Comparison of ENCODE assay signal across 24 cellular contexts in the genomic region with DNA sequence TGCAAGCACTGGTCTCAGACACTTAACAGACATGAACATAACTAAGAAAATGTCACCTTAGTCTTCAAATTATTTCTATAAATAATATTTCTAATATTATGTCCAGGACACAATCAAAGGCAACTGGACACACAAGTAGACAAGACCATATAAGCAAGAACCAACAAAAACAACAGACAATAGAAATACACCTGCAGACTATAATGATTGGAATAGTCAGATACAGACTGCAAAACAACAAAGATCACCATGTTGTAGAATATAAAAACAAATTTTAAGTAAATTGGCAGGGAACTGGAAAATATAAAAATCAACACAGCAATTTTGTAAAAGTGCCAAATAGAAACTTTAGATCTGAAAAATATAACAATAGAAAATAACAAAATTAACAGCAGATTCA.
"Had no signal": no experiment of that assay in that cellular context is flagged by ENCODE, and none has a peak within 500 bp of the region (broad histone marks: within the 10 kb centered on the region; RNA-seq: fewer than 3 reads in every experiment).

No MANE protein-coding gene starts in this region.

- H3K36me3 ChIP-seq: stomach, suprapubic skin, thoracic aorta, thyroid gland, tibial artery, tibial nerve, transverse colon, upper lobe of left lung, upper lobe of right lung, uterus, vagina had no signal

- H3K4me3 ChIP-seq: stomach, suprapubic skin, testis, thoracic aorta, thyroid gland, tibial artery, tibial nerve, transverse colon, upper lobe of left lung, upper lobe of right lung, uterus, vagina had no signal

- H3K4me1 ChIP-seq: stomach, suprapubic skin, testis, thyroid gland, tibial artery, tibial nerve, transverse colon, upper lobe of left lung, upper lobe of right lung, uterus, vagina had no signal

- H3K27ac ChIP-seq: stomach, suprapubic skin, testis, thoracic aorta, thyroid gland, tibial artery, tibial nerve, transverse colon, upper lobe of left lung, upper lobe of right lung, uterus, vagina had no signal

- DNase-seq: stimulated activated CD4-positive, alpha-beta T cell treated with anti-CD3 and anti-CD28 coated beads, Interleukin-2, amount 100 ng/mL, for 48 hours; stimulated activated CD4-positive, alpha-beta T cell treated with anti-CD3 and anti-CD28 coated beads, Interleukin-4, amount 100 ng/mL, for 1 hour; stimulated activated CD4-positive, alpha-beta T cell treated with anti-CD3 and anti-CD28 coated beads, Interleukin-4, amount 100 ng/mL, for 24 hours; stimulated activated CD4-positive, alpha-beta T cell treated with anti-CD3 and anti-CD28 coated beads, Interleukin-4, amount 100 ng/mL, for 4 hours; stimulated activated CD8-positive, alpha-beta memory T cell treated with anti-CD3 and anti-CD28 coated beads, Interleukin-4, amount 100 ng/mL, for 48 hours; stimulated activated naive B cell treated with anti-CD40 and anti-IgM and Interleukin-4, amounts not matched to agents 10 μg/mL and 1 μg/mL and 100 μg/mL, for 72 hours; stimulated activated naive CD4-positive, alpha-beta T cell; stimulated activated naive CD4-positive, alpha-beta T cell treated with Interleukin-2 at 50 U/mL for 16 hours; stimulated activated naive CD8-positive, alpha-beta T cell treated with anti-CD3 and anti-CD28 coated beads, Interleukin-15, amount 100 ng/mL, for 72 hours; stimulated activated naive CD8-positive, alpha-beta T cell treated with anti-CD3 and anti-CD28 coated beads, Interleukin-15, Interleukin-2, amounts not matched to agents 100 U/mL and 50 U/mL, for 24 hours; stomach; substantia nigra; testis; thyroid gland; tibial artery; transverse colon; trophoblast cell; upper lobe of left lung; upper lobe of right lung; uterus had no signal

- H3K9me3 ChIP-seq: suprapubic skin, testis, thoracic aorta, thyroid gland, transverse colon, upper lobe of right lung had no signal
